16 cellular contexts compared by ENCODE assay signal in the genomic region with DNA sequence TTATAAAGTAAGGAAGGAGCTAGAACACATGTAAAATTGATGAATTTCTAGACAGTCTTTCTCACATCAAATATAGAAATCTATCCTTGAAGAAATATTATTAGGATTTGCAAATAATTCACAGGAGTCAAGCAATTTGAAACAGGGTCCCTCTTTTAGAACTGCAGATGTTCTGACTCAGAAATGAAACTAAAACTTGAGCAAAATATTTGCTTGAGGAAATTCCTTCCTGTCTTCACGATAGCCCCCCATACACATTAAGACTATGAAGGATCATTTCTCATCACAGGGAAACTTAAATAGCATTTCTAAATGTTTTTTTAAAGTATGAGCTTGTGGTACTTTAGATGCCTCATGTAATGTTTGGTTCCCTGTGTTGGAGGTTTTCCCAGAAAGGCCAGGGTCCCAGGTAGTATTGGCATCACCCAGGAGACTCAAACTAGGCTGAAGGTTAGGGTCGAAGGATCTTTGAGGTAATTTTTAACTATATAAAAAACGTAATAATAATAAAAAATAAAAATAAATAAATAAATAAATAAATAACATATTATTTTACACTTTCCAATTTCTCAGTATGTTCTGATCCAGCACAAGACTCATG.
DNase-seq lines count a peak whose midpoint lies in the region; ATAC-seq and TF ChIP-seq lines count a peak whose summit lies in the region.
"Had no signal": no experiment of that assay in that cellular context is flagged by ENCODE, and none has a peak within 500 bp of the region (broad histone marks: within the 10 kb centered on the region; RNA-seq: fewer than 3 reads in every experiment).

No MANE protein-coding gene starts in this region.

- peak overlapping the region; percentile 34 for H3K4me2 ChIP-seq in Loucy (ENCODE audit: low read depth, low read length, poor library complexity, severe bottlenecking)
- H3K4me2 ChIP-seq in hepatocyte: no peak overlapping the region
- H3K4me2 ChIP-seq: BLaER1 treated with 17β-estradiol and CSF1 and Interleukin-3, amounts not matched to agents 10 nM and 100 nM had no signal

- H3K9ac ChIP-seq in Loucy (ENCODE audit: low read depth, low read length, poor library complexity, severe bottlenecking): no peak overlapping the region
- H3K9ac ChIP-seq: BLaER1 treated with 17β-estradiol and CSF1 and Interleukin-3, amounts not matched to agents 10 nM and 100 nM had no signal

- H3F3A ChIP-seq in Loucy (ENCODE audit: low read depth): no peaks in the 10 kb centered on the region

- H4K20me1 ChIP-seq in Loucy (ENCODE audit: insufficient read depth, low read length, poor library complexity, severe bottlenecking) (no peaks in the 10 kb centered on the region), hepatocyte (ENCODE audit: insufficient read depth, poor library complexity, severe bottlenecking) (no peaks in the 10 kb centered on the region)
- H4K20me1 ChIP-seq: BLaER1 treated with 17β-estradiol and CSF1 and Interleukin-3, amounts not matched to agents 10 nM and 100 nM had no signal

- H3K4me1 ChIP-seq in ACC112 (ENCODE audit: control insufficient read depth, insufficient read depth, low read length, unreplicated experiment) (peaks cover 6% of the 10 kb centered on the region), Loucy (ENCODE audit: insufficient read depth, low read length, poor library complexity, severe bottlenecking) (peaks cover 43% of the 10 kb centered on the region), hepatocyte (ENCODE audit: insufficient read depth) (no peaks in the 10 kb centered on the region)
- H3K4me1 ChIP-seq: BLaER1 treated with 17β-estradiol and CSF1 and Interleukin-3, amounts not matched to agents 10 nM and 100 nM had no signal

- peak; percentile 8 for DNase-seq in astrocyte of the spinal cord (ENCODE audit: low read depth, low spot score)
- DNase-seq in hepatocyte (ENCODE audit: low spot score): no peak
- no peak for DNase-seq in RKO (ENCODE audit: low spot score)
- DNase-seq in stimulated activated CD4-positive, alpha-beta T cell treated with anti-CD3 and anti-CD28 coated beads, Interleukin-4, amount 100 ng/mL, for 24 hours: no peak
- no peak for DNase-seq in Kasumi-1 (lab: John Stamatoyannopoulos, UW)
- DNase-seq: 8988T; Calu3; CD8-positive, alpha-beta T cell; DMS79 treated with DMSO at 0.1 percent for 48 hours; EL; H9 had no signal

- in situ Hi-C loops in astrocyte of the spinal cord (cut with HindIII; ENCODE audit: low sequenced_read_pairs): no loop called here

- H3K27me3 ChIP-seq in ACC112 (ENCODE audit: insufficient read depth, low read length): no peaks in the 10 kb centered on the region
- no peaks in the 10 kb centered on the region for H3K27me3 ChIP-seq in Loucy (ENCODE audit: insufficient read depth, low read length, poor library complexity, severe bottlenecking)
- H3K27me3 ChIP-seq in hepatocyte: no peaks in the 10 kb centered on the region
- H3K27me3 ChIP-seq: BLaER1 treated with 17β-estradiol and CSF1 and Interleukin-3, amounts not matched to agents 10 nM and 100 nM had no signal

- WGBS in hepatocyte (ENCODE audit: low lambda C conversion rate, missing lambda C conversion rate): 78% methylated on average over 3 of the region's 3 CpGs

- H3K36me3 ChIP-seq in ACC112 (ENCODE audit: insufficient read depth, low read length) (no peaks in the 10 kb centered on the region), Loucy (ENCODE audit: insufficient read depth, low read length) (no peaks in the 10 kb centered on the region), hepatocyte (replicated peaks; ENCODE audit: insufficient read depth, low read depth) (no peaks in the 10 kb centered on the region)
- H3K36me3 ChIP-seq: BLaER1 treated with 17β-estradiol and CSF1 and Interleukin-3, amounts not matched to agents 10 nM and 100 nM had no signal

- H3K27ac ChIP-seq in ACC112 (ENCODE audit: low read depth, low read length): no peak overlapping the region
- H3K27ac ChIP-seq in hepatocyte: no peak overlapping the region
- H3K27ac ChIP-seq: BLaER1 treated with 17β-estradiol and CSF1 and Interleukin-3, amounts not matched to agents 10 nM and 100 nM had no signal

- no peak for ATAC-seq in GM21526 (IDR thresholded peaks at IDR 0.05; ENCODE audit: low FRiP score, unreplicated experiment)
- ATAC-seq: CD8-positive, alpha-beta T cell; GM12878 had no signal

- TF ChIP-seq CTCF in Loucy (conservative IDR thresholded peaks at IDR 0.05; ENCODE audit: low read length): no peak
- no peak for TF ChIP-seq CTCF in astrocyte of the spinal cord (IDR thresholded peaks at IDR 0.05; ENCODE audit: low read depth, low read length)
- no peak for TF ChIP-seq CTCF in hepatocyte (IDR thresholded peaks at IDR 0.05; ENCODE audit: poor library complexity)

- H3K9me2 ChIP-seq in Loucy (replicated peaks; ENCODE audit: low read depth, low read length) (no peaks in the 10 kb centered on the region), hepatocyte (replicated peaks; ENCODE audit: insufficient read depth) (no peaks in the 10 kb centered on the region)

- H3K9me3 ChIP-seq in Loucy (ENCODE audit: insufficient read depth, low read depth, low read length) (no peaks in the 10 kb centered on the region), hepatocyte (ENCODE audit: low read depth) (no peaks in the 10 kb centered on the region)
- H3K9me3 ChIP-seq: BLaER1 treated with 17β-estradiol and CSF1 and Interleukin-3, amounts not matched to agents 10 nM and 100 nM had no signal

- no peaks in the 10 kb centered on the region for H3K79me2 ChIP-seq in ACC112 (ENCODE audit: control insufficient read depth, insufficient read depth, low read length, unreplicated experiment)
- H3K79me2 ChIP-seq in Loucy (ENCODE audit: insufficient read depth, low read length): no peaks in the 10 kb centered on the region
- no peaks in the 10 kb centered on the region for H3K79me2 ChIP-seq in hepatocyte

- H3K4me3 ChIP-seq in ACC112 (ENCODE audit: low read depth, low read length) (peak overlapping the region; percentile 17; the same call in 1 of the 2 replicates), Loucy (ENCODE audit: low read length, poor library complexity, severe bottlenecking) (no peak overlapping the region), astrocyte of the spinal cord (ENCODE audit: low read depth, low read length) (no peak overlapping the region), hepatocyte (no peak overlapping the region)
- H3K4me3 ChIP-seq: BLaER1 treated with 17β-estradiol and CSF1 and Interleukin-3, amounts not matched to agents 10 nM and 100 nM; GM12878 had no signal

- H2AFZ ChIP-seq in ACC112 (ENCODE audit: low read length, unreplicated experiment) (peak overlapping the region; percentile 55), Loucy (ENCODE audit: low read length) (peak overlapping the region; percentile 43; the same call in 1 of the 2 replicates), hepatocyte (peak overlapping the region; percentile 15)
